Comparison of ENCODE assay signal across 9 cellular contexts in the genomic region with DNA sequence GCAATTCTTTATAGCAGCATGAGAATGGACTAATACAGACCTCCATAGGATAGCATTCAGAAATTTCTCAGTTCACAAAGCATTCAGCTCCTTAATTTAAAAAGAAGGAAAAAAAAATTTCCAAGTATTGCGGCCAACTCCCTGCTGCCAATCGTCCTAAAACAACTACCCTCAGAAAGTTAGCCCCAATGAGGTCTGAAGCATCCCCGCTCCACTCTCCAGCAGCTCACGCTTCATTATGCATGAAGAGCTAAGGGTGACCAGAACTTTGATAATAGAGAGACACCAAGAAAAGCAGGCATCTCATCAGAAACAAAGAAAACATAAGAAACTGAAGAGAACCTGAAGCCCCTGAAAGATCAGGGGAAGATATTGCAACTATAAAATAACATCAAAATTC.
"Had no signal": no experiment of that assay in that cellular context is flagged by ENCODE, and none has a peak within 500 bp of the region (broad histone marks: within the 10 kb centered on the region; RNA-seq: fewer than 3 reads in every experiment).

No MANE protein-coding gene starts in this region.

- H3K27ac ChIP-seq: GM23248 had no signal

- H3K9ac ChIP-seq: GM23248 had no signal

- H3K4me3 ChIP-seq: GM23248, GM23338, HAP-1 had no signal

- DNase-seq: GM23248, GOT3, H7, H9, HCEC 1CT, HFFc6 had no signal

- H3K36me3 ChIP-seq: HAP-1 had no signal

- ATAC-seq: GM23338, HCT116 had no signal
